Comparison of ENCODE assay signal across 18 cellular contexts in the genomic region with DNA sequence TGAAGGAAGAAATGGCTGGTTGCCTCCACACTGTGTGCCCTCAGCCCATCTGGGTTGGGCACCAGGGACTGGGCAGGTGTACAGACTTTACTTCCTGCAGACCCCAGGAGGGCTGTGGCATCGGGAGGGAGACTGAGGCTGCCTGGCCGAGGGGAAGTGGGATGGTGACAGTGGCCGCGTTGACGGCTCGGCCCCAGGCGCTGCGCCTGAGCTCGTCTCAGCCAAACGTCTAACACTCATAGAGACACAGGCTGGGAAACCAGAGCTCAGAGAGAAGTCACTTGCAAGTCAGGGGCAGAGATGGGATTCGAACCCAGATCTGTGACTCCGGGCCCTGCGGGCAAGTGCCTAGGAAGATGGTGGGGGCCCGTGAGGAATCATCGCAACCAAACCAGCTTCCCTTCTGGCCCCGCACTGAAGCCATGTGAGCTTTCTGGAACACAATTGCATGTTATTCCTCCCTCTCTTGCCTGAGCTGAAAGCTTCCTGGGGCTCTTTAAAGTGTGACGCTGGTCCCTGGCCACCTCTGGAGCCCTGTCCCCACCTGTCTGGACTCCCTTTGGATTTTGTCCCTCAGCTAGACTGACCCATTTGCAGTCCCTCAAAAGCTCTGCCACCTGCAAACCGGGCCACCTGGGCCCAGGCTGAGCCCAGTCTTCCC. TPM values are rescaled to one million over a fixed set of nuclear protein-coding genes. Genes with fewer than 3 reads are reported as not detected.
DNase-seq lines count a peak whose midpoint lies in the region; ATAC-seq, FAIRE-seq and TF ChIP-seq lines count a peak whose summit lies in the region.
"Had no signal": no experiment of that assay in that cellular context is flagged by ENCODE, and none has a peak within 500 bp of the region (broad histone marks: within the 10 kb centered on the region; RNA-seq: fewer than 3 reads in every experiment).

No MANE protein-coding gene starts in this region.

- no peak overlapping the region for H3K4me3 Mint-ChIP-seq in WTC11
- no peak overlapping the region for H3K4me3 Mint-ChIP-seq in activated CD4-positive, alpha-beta T cell treated with anti-CD3 and anti-CD28 coated beads, Interleukin-2, amount 10 ng/mL, durations not matched to agents 7 days and 5 days
- H3K4me3 Mint-ChIP-seq: CD14-positive monocyte; CD4-positive, alpha-beta memory T cell had no signal

- peak overlapping the region; percentile 45; the same call in 1 of the 2 replicates for H3K27ac Mint-ChIP-seq in WTC11
- H3K27ac Mint-ChIP-seq in activated CD4-positive, alpha-beta T cell treated with anti-CD3 and anti-CD28 coated beads, Interleukin-2, amount 10 ng/mL, durations not matched to agents 7 days and 5 days, result no peak overlapping the region
- H3K27ac Mint-ChIP-seq: CD4-positive, alpha-beta memory T cell had no signal

- peak; percentile 12 for DNase-seq in GM13976 (ENCODE audit: low spot score)
- no peak for DNase-seq in WTC11 (ENCODE audit: low spot score)
- DNase-seq in HepG2 (ENCODE audit: low spot score), result no peak
- peak; percentile 0 for DNase-seq in urothelium cell line (ENCODE audit: low spot score)
- DNase-seq in activated CD4-positive, alpha-beta T cell treated with anti-CD3 and anti-CD28 coated beads, Interleukin-2, amount 10 ng/mL, durations not matched to agents 7 days and 5 days, result no peak
- DNase-seq: 8988T; Calu3; CD4-positive, alpha-beta memory T cell; DMS79 treated with DMSO at 0.1 percent for 48 hours; GM23248; HCEC 1CT had no signal

- no peaks in the 10 kb centered on the region for H4K20me1 ChIP-seq in HepG2 (ENCODE audit: insufficient read depth, low read length)
- H4K20me1 ChIP-seq: BLaER1 had no signal

- H3K4me2 ChIP-seq in HepG2 (ENCODE audit: low read depth, low read length), result peak overlapping the region; percentile 75
- H3K4me2 ChIP-seq: BLaER1 had no signal

- in situ Hi-C loops in GM13976 (cut with MboI; ENCODE audit: low sequenced_read_pairs, unreplicated experiment), result no loop called here
- in situ Hi-C loops in HepG2 (cut with HindIII; ENCODE audit: extremely low pct_ligation_motif_present, low pct_unique_long_range_greater_than_20kb), result no loop called here

- TF ChIP-seq EP300 in HepG2 (IDR thresholded peaks at IDR 0.05; ENCODE audit: low read depth in 2 of 2, low read length in 2 of 2) (no peak), HepG2 (CRISPR knock-in tag; IDR thresholded peaks at IDR 0.05; ENCODE audit: borderline replicate concordance) (no peak)

- no peaks in the 10 kb centered on the region for H3K9me3 Mint-ChIP-seq in WTC11
- no peaks in the 10 kb centered on the region for H3K9me3 Mint-ChIP-seq in activated CD4-positive, alpha-beta T cell treated with anti-CD3 and anti-CD28 coated beads, Interleukin-2, amount 10 ng/mL, durations not matched to agents 7 days and 5 days
- H3K9me3 Mint-ChIP-seq: CD4-positive, alpha-beta memory T cell had no signal

- 75% methylated on average over 12 of the region's 18 CpGs for WGBS in HepG2 (ENCODE audit: low lambda C conversion rate)

- peaks cover 82% of the 10 kb centered on the region for H3K4me1 ChIP-seq in HepG2 (ENCODE audit: insufficient read depth, low read length)

- TF ChIP-seq RAD21 in HepG2 (CRISPR knock-in tag; IDR thresholded peaks at IDR 0.05), result no peak

- no TSS peak for BruUV-seq in HepG2 (replicated peaks; lab: Mats Ljungman, UMichigan)

- POLR2A ChIA-PET in WTC11 (lab: Charles Lee), result no interaction called here
- POLR2A ChIA-PET in HepG2 (lab: Yijun Ruan, JAX), result interaction anchor here (0.7 to 7.3 kb wide), 6 partner anchors 9 to 164 kb away, joined by 3 to 86 read pairs (median 6); a partner anchor contains a TSS
- POLR2A ChIA-PET in activated CD4-positive, alpha-beta T cell treated with anti-CD3 and anti-CD28 coated beads, Interleukin-2, amount 10 ng/mL, durations not matched to agents 7 days and 5 days (lab: Charles Lee), result no interaction called here

- H3K36me3 ChIP-seq in HepG2 (replicated peaks in 1 of 2; ENCODE audit: control insufficient read depth in 1 of 2, insufficient read depth in 2 of 2, low read length in 2 of 2), result no peaks in the 10 kb centered on the region
- H3K36me3 ChIP-seq: BLaER1 had no signal

- peak overlapping the region in 1 of 3 experiments; percentile 58; a peak in 3 of 6 replicates for H3K4me3 ChIP-seq in HepG2 (replicated peaks in 1 of 3; ENCODE audit: insufficient read depth in 1 of 3, low read depth in 2 of 3, low read length in 3 of 3)
- H3K4me3 ChIP-seq: BLaER1, GM12878, GM23248 had no signal

- intact Hi-C loops in HepG2 (cut with micrococcal nuclease; ENCODE audit: unreplicated experiment), result no loop called here

- CTCF ChIA-PET in WTC11 (lab: Charles Lee) (no interaction called here), HepG2 (lab: Yijun Ruan, JAX; ENCODE audit: low intra/inter-chr PET ratio, low total read pairs) (no interaction called here)
- CTCF ChIA-PET in activated CD4-positive, alpha-beta T cell treated with anti-CD3 and anti-CD28 coated beads, Interleukin-2, amount 10 ng/mL, durations not matched to agents 7 days and 5 days (lab: Charles Lee), result no interaction called here

- FAIRE-seq in HepG2 (lab: Jason Lieb, UNC) (no peak), urothelium cell line (lab: Jason Lieb, UNC) (peak; percentile 74)
- FAIRE-seq: GM12878, GM19239, H54 had no signal

- TF ChIP-seq POLR2A in HepG2 (IDR thresholded peaks at IDR 0.05; ENCODE audit: insufficient read depth in 1 of 2, low read depth in 2 of 2, low read length in 2 of 2), result no peak

- no peaks in the 10 kb centered on the region for H3K9me3 ChIP-seq in HepG2 (ENCODE audit: low read length)
- H3K9me3 ChIP-seq: BLaER1 had no signal

- no peak overlapping the region for H3K9ac ChIP-seq in HepG2 (ENCODE audit: insufficient read depth, low read depth, low read length)
- H3K9ac ChIP-seq: BLaER1, GM23248 had no signal

- H3K27ac ChIP-seq in HepG2 (ENCODE audit: extremely low read length, insufficient read depth, low read length), result peak overlapping the region; percentile 64
- H3K27ac ChIP-seq: BLaER1, GM23248 had no signal

- H2AFZ ChIP-seq in HepG2 (ENCODE audit: low read length), result no peak overlapping the region
- H2AFZ ChIP-seq: GM23248 had no signal

- no peak for ATAC-seq in WTC11
- peak; percentile 42; the same call in 2 of the 3 replicates for ATAC-seq in HepG2
- ATAC-seq in HG03097 (IDR thresholded peaks at IDR 0.05; ENCODE audit: low FRiP score, unreplicated experiment), result no peak
- ATAC-seq in GM21717 (IDR thresholded peaks at IDR 0.05; ENCODE audit: unreplicated experiment), result no peak
- ATAC-seq: GM12878 had no signal

- H3K79me2 ChIP-seq in HepG2 (ENCODE audit: insufficient read depth, low read length), result no peaks in the 10 kb centered on the region

- H3K36me3 Mint-ChIP-seq in WTC11, result no peaks in the 10 kb centered on the region
- no peaks in the 10 kb centered on the region for H3K36me3 Mint-ChIP-seq in activated CD4-positive, alpha-beta T cell treated with anti-CD3 and anti-CD28 coated beads, Interleukin-2, amount 10 ng/mL, durations not matched to agents 7 days and 5 days (ENCODE audit: low read depth)
- H3K36me3 Mint-ChIP-seq: CD14-positive monocyte; CD4-positive, alpha-beta memory T cell had no signal

- H3K27me3 ChIP-seq in HepG2 (ENCODE audit: control insufficient read depth in 1 of 2, insufficient read depth in 2 of 2, low read length in 2 of 2), result no peaks in the 10 kb centered on the region; a peak in 1 of 5 replicates
- H3K27me3 ChIP-seq: BLaER1 had no signal

- H3K27me3 Mint-ChIP-seq in WTC11 (ENCODE audit: low read depth), result no peaks in the 10 kb centered on the region
- no peaks in the 10 kb centered on the region for H3K27me3 Mint-ChIP-seq in activated CD4-positive, alpha-beta T cell treated with anti-CD3 and anti-CD28 coated beads, Interleukin-2, amount 10 ng/mL, durations not matched to agents 7 days and 5 days

- no peak for TF ChIP-seq CTCF in GM13976 (IDR thresholded peaks at IDR 0.05; ENCODE audit: borderline replicate concordance, control extremely low read depth, extremely low read depth, insufficient read depth, missing control alignments)
- no peak for TF ChIP-seq CTCF in WTC11 (IDR thresholded peaks at IDR 0.05)
- TF ChIP-seq CTCF in HepG2 (CRISPR knock-in tag; IDR thresholded peaks at IDR 0.05), result no peak

- H3K4me1 Mint-ChIP-seq in WTC11, result peaks cover 32% of the 10 kb centered on the region
- no peaks in the 10 kb centered on the region for H3K4me1 Mint-ChIP-seq in activated CD4-positive, alpha-beta T cell treated with anti-CD3 and anti-CD28 coated beads, Interleukin-2, amount 10 ng/mL, durations not matched to agents 7 days and 5 days
- H3K4me1 Mint-ChIP-seq: CD14-positive monocyte; CD4-positive, alpha-beta memory T cell had no signal

TF ChIP-seq in HepG2, 621 proteins besides CTCF, POLR2A, EP300 and RAD21 (continues in another document):
- TF ChIP-seq CCDC6 (CRISPR knock-in tag; IDR thresholded peaks at IDR 0.05), result no peak
- TF ChIP-seq CHD4 (IDR thresholded peaks at IDR 0.05; ENCODE audit: borderline replicate concordance, low read length), result no peak

RNA-seq across cellular contexts. Expression of a gene that starts 53.1 kb away (rescaled TPM):
- 68.4 to 83.0 TPM (median 69.6 TPM) in 3 replicates for total RNA-seq in WTC11 (2021)
- 40.0 and 42.7 TPM in 2 replicates for total RNA-seq in HepG2 (2016; rRNA removed; fragmentation: Illumina TruSeq; extraction: Trizol)
- total RNA-seq in HepG2 (2016; cell fraction: cytosol; rRNA removed; fragmentation: Illumina TruSeq; extraction: Trizol; ENCODE audit: low read depth), result 6.3 and 7.8 TPM in 2 replicates
- 36.9 and 42.9 TPM in 2 replicates for total RNA-seq in HepG2 (2016; cell fraction: insoluble cytoplasmic fraction; rRNA removed; fragmentation: Illumina TruSeq; extraction: Trizol)
- 18.7 and 20.2 TPM in 2 replicates for total RNA-seq in HepG2 (2016; cell fraction: membrane; rRNA removed; fragmentation: Illumina TruSeq; extraction: Trizol)
- 29.1 and 31.8 TPM in 2 replicates for total RNA-seq in HepG2 (2016; cell fraction: nucleus; rRNA removed; fragmentation: Illumina TruSeq; extraction: Trizol)
- polyA plus RNA-seq in HepG2 (2011; rRNA removed), result 28.7 and 45.9 TPM in 2 replicates
- polyA plus RNA-seq in HepG2 (2011; cell fraction: cytosol; rRNA removed), result 19.2 and 22.5 TPM in 2 replicates
- 87.0 and 120 TPM in 2 replicates for polyA plus RNA-seq in HepG2 (2011; cell fraction: nucleus; rRNA removed)
- polyA plus RNA-seq in HepG2 (2012), result 32.5 and 37.6 TPM in 2 replicates
- 4.9 and 5.9 TPM in 2 replicates for polyA plus RNA-seq in HepG2 (2016; cell fraction: cytosol; fragmentation: Illumina TruSeq; extraction: Trizol; ENCODE audit: low read depth)
- polyA plus RNA-seq in HepG2 (2016; cell fraction: insoluble cytoplasmic fraction; fragmentation: Illumina TruSeq; extraction: Trizol; ENCODE audit: low read depth), result 52.7 and 56.2 TPM in 2 replicates
- polyA plus RNA-seq in HepG2 (2016; cell fraction: membrane; fragmentation: Illumina TruSeq; extraction: Trizol; ENCODE audit: low read depth), result 13.3 and 13.7 TPM in 2 replicates
- polyA plus RNA-seq in HepG2 (2016; cell fraction: nucleus; fragmentation: Illumina TruSeq; extraction: Trizol; ENCODE audit: insufficient read depth, low read depth), result 67.5 and 77.3 TPM in 2 replicates
- 35.2 and 98.1 TPM in 2 replicates for polyA minus RNA-seq in HepG2 (2011; rRNA and poly(A)+ RNA removed; ENCODE audit: low replicate concordance)
- polyA minus RNA-seq in HepG2 (2011; cell fraction: cytosol; rRNA and poly(A)+ RNA removed), result 16.8 and 22.0 TPM in 2 replicates
- 26.3 and 38.8 TPM in 2 replicates for polyA minus RNA-seq in HepG2 (2011; cell fraction: nucleus; rRNA and poly(A)+ RNA removed)
- 10 to 100 TPM; 34.2 to 34.5 TPM for total RNA-seq in activated CD4-positive, alpha-beta T cell treated with anti-CD3 and anti-CD28 coated beads, Interleukin-2, amount 10 ng/mL, durations not matched to agents 7 days and 5 days

Comparison
In these comparisons a context has a peak if more than half of its experiments do, and no peak if none do; other contexts are left out.
1. DNase-seq: peak in GM13976 (single experiment) and urothelium cell line (single experiment); none in WTC11 (single experiment), HepG2 (single experiment) and activated CD4-positive, alpha-beta T cell treated with anti-CD3 and anti-CD28 coated beads, Interleukin-2, amount 10 ng/mL, durations not matched to agents 7 days and 5 days (single experiment).